In the genomic region with DNA sequence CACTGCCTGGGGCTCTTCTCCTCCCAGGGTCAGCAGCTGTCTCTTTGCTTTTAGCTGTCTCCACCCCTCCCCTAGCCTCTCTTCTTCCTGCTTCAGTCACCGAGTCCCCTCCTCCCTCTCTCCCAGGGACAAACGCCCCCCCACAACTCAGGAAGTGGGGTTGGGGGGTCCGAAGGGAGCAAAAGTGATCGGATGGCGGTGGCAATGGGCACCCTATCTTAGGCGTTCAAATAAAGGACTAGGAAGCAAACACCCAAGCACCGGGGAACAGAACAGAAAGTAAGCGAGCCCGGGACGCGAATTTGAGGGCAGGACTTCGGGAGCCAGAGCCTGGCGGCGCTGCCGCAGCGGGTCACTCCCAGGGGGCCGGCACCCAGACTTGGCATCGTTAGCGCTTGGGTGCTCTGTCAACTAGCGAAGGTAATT, we compare ENCODE assay signal across 8 cellular contexts. TPM values are rescaled to one million over a fixed set of nuclear protein-coding genes. Genes with fewer than 3 reads are reported as not detected.
A peak's percentile ranks its signal among the peaks of the same experiment; 100 is the strongest.
DNase-seq lines count a peak whose midpoint lies in the region; ATAC-seq and TF ChIP-seq lines count a peak whose summit lies in the region.

No MANE protein-coding gene starts in this region.

- POLR2A ChIA-PET in CD4-positive, alpha-beta T cell (lab: Charles Lee): interaction anchor here (0.8 to 3.1 kb wide), 13 partner anchors 9 to 371 kb away, joined by 3 to 22 read pairs (median 11); a partner anchor contains a TSS
- POLR2A ChIA-PET in IMR-90 (lab: Charles Lee; ENCODE audit: unreplicated experiment): interaction anchor here (0.7 kb wide), 1 partner anchor 55 kb away, joined by 3 read pairs; no protein-coding TSS in a partner anchor
- POLR2A ChIA-PET in activated CD4-positive, alpha-beta T cell treated with anti-CD3 and anti-CD28 coated beads, Interleukin-2, amount 10 ng/mL, durations not matched to agents 7 days and 5 days (lab: Charles Lee): interaction anchor here (0.7 to 1.7 kb wide), 2 partner anchors 40 to 166 kb away, joined by 3 to 4 read pairs; a partner anchor contains a TSS

- H3K4ac ChIP-seq in IMR-90 (ENCODE audit: low read depth, low read length): peak overlapping the region; percentile 88

- H3K9me3 ChIP-seq in CD4-positive, alpha-beta T cell (ENCODE audit: control insufficient read depth, low read length): no peaks in the 10 kb centered on the region
- H3K9me3 ChIP-seq in IMR-90 (ENCODE audit: control insufficient read depth, insufficient read depth, low read length) (no peaks in the 10 kb centered on the region), muscle layer of colon (ENCODE audit: low read length) (no peaks in the 10 kb centered on the region), aorta (ENCODE audit: control insufficient read depth, low read length) (no peaks in the 10 kb centered on the region)

- peak overlapping the region; percentile 86; the same call in 1 of the 2 replicates for H2BK120ac ChIP-seq in IMR-90 (ENCODE audit: low read depth, low read length)

- H3K4me1 ChIP-seq in IMR-90 (ENCODE audit: control insufficient read depth, insufficient read depth, low read length) (peaks cover 4% of the 10 kb centered on the region; the same call in 1 of the 2 replicates), muscle layer of colon (ENCODE audit: insufficient read depth, low read length) (peaks cover 16% of the 10 kb centered on the region), aorta (ENCODE audit: control insufficient read depth in 1 of 2, insufficient read depth in 2 of 2, low read length in 2 of 2) (no peaks in the 10 kb centered on the region)

- in situ Hi-C loops in IMR-90 (cut with MboI; ENCODE audit: low sequenced_read_pairs): no loop called here

- H3K79me1 ChIP-seq in IMR-90 (ENCODE audit: low read depth in 1 of 2, low read length in 2 of 2): peaks cover 0 to 10% of the 10 kb centered on the region in 2 experiments; a peak in 1 of 4 replicates

- peak overlapping the region; percentile 95 for H3K4me3 Mint-ChIP-seq in CD4-positive, alpha-beta T cell
- peak overlapping the region; percentile 93 for H3K4me3 Mint-ChIP-seq in activated CD4-positive, alpha-beta T cell treated with anti-CD3 and anti-CD28 coated beads, Interleukin-2, amount 10 ng/mL, durations not matched to agents 7 days and 5 days
- H3K4me3 Mint-ChIP-seq in endothelial cell (ENCODE audit: unreplicated experiment): peak overlapping the region; percentile 94

- H4K5ac ChIP-seq in IMR-90 (ENCODE audit: low read depth, low read length): peak overlapping the region; percentile 81

- ATAC-seq in CD4-positive, alpha-beta T cell (ENCODE audit: poor library complexity): no peak
- ATAC-seq in IMR-90 (ENCODE audit: low read depth) (peak; percentile 55), aorta (ENCODE audit: low FRiP score) (peak; percentile 13)

- BruUV-seq in IMR-90 (replicated peaks; lab: Mats Ljungman, UMichigan): no TSS peak

- no peak for TF ChIP-seq CTCF in CD4-positive, alpha-beta T cell (IDR thresholded peaks at IDR 0.05)
- TF ChIP-seq CTCF in IMR-90 (conservative IDR thresholded peaks at IDR 0.05; ENCODE audit: low read depth, low read length): no peak
- no peak for TF ChIP-seq CTCF in endothelial cell (IDR thresholded peaks at IDR 0.05; ENCODE audit: unreplicated experiment)

- H3K9ac ChIP-seq in IMR-90 (ENCODE audit: low read depth, low read length) (peak overlapping the region; percentile 74), muscle layer of colon (ENCODE audit: low read length) (no peak overlapping the region)

- intact Hi-C loops in CD4-positive, alpha-beta T cell (cut with DNase I, micrococcal nuclease): loop anchor here (2.0 to 5.0 kb wide), 2 partner anchors 15 to 72 kb away; no protein-coding TSS in a partner anchor
- intact Hi-C loops in IMR-90 (cut with micrococcal nuclease): no loop called here
- intact Hi-C loops in aorta (cut with DNase I): no loop called here

- H3K27ac Mint-ChIP-seq in CD4-positive, alpha-beta T cell: peak overlapping the region; percentile 83
- H3K27ac Mint-ChIP-seq in activated CD4-positive, alpha-beta T cell treated with anti-CD3 and anti-CD28 coated beads, Interleukin-2, amount 10 ng/mL, durations not matched to agents 7 days and 5 days: peak overlapping the region; percentile 95
- peak overlapping the region; percentile 97 for H3K27ac Mint-ChIP-seq in endothelial cell (ENCODE audit: unreplicated experiment)

- no peak for TF ChIP-seq RAD21 in IMR-90 (IDR thresholded peaks at IDR 0.05; ENCODE audit: low read length)

- peak overlapping the region; percentile 90; the same call in 1 of the 2 replicates for H3K23ac ChIP-seq in IMR-90 (ENCODE audit: low read depth, low read length)

- H2BK15ac ChIP-seq in IMR-90 (ENCODE audit: low read depth, low read length): no peak overlapping the region; the same call in 2 of the 3 replicates

- H3K14ac ChIP-seq in IMR-90 (replicated peaks; ENCODE audit: low read depth, low read length): peak overlapping the region; percentile 85

- H3K36me3 ChIP-seq in IMR-90 (ENCODE audit: control insufficient read depth, insufficient read depth, low read length): no peaks in the 10 kb centered on the region
- H3K36me3 ChIP-seq in muscle layer of colon (ENCODE audit: insufficient read depth, low read length): no peaks in the 10 kb centered on the region
- H3K36me3 ChIP-seq in aorta (ENCODE audit: control insufficient read depth in 1 of 2, insufficient read depth in 2 of 2, low read length in 1 of 2): no peaks in the 10 kb centered on the region

- dilution Hi-C loops in IMR-90 (cut with HindIII; ENCODE audit: low sequenced_read_pairs, unreplicated experiment): no loop called here

- peak overlapping the region; percentile 51 for H4K91ac ChIP-seq in IMR-90 (ENCODE audit: insufficient read depth, low read depth, low read length)

- peak in 3 of 10 experiments; percentile 15 to 48 (median 18) for DNase-seq in CD4-positive, alpha-beta T cell
- DNase-seq in IMR-90: no peak
- peak; percentile 58 for DNase-seq in activated CD4-positive, alpha-beta T cell treated with anti-CD3 and anti-CD28 coated beads, Interleukin-2, amount 10 ng/mL, durations not matched to agents 7 days and 5 days
- peak; percentile 37 for DNase-seq in endothelial cell (ENCODE audit: low spot score)
- DNase-seq in aorta: peak in 1 of 2 donors; percentile 63
- DNase-seq in NCI-H2081 treated with DMSO at 0.1 percent for 48 hours (lab: John Stamatoyannopoulos, UW): no peak
- no peak for DNase-seq in erythroblast (lab: John Stamatoyannopoulos, UW)

- no peak overlapping the region for H2BK5ac ChIP-seq in IMR-90 (ENCODE audit: low read depth, low read length, poor library complexity, severe bottlenecking)

- H4K8ac ChIP-seq in IMR-90 (ENCODE audit: low read depth in 2 of 2, low read length in 2 of 2): peak overlapping the region; percentile 36 to 92; a peak in 3 of 4 replicates

- H4K20me1 ChIP-seq in IMR-90 (ENCODE audit: insufficient read depth, low read length): no peaks in the 10 kb centered on the region

- WGBS in IMR-90 (ENCODE audit: extremely low coverage in 2 of 2, insufficient read length in 1 of 2), 2 experiments: 0% methylated on average over 1 of the region's 20 CpGs; no CpG with 5 or more reads in 1 of the 2 experiments
- WGBS in aorta, 2 donors: 1% methylated on average over 20 of the region's 20 CpGs

- H3K9me3 Mint-ChIP-seq in CD4-positive, alpha-beta T cell: no peaks in the 10 kb centered on the region
- H3K9me3 Mint-ChIP-seq in activated CD4-positive, alpha-beta T cell treated with anti-CD3 and anti-CD28 coated beads, Interleukin-2, amount 10 ng/mL, durations not matched to agents 7 days and 5 days: no peaks in the 10 kb centered on the region
- H3K9me3 Mint-ChIP-seq in endothelial cell (ENCODE audit: unreplicated experiment): no peaks in the 10 kb centered on the region

- peak overlapping the region; percentile 73; the same call in 1 of the 2 replicates for H3K56ac ChIP-seq in IMR-90 (ENCODE audit: extremely low read depth, insufficient read depth, low read length)

- H3K9me1 ChIP-seq in IMR-90 (ENCODE audit: insufficient read depth, low read length): no peaks in the 10 kb centered on the region

- H3K27me3 Mint-ChIP-seq in CD4-positive, alpha-beta T cell: no peaks in the 10 kb centered on the region
- no peaks in the 10 kb centered on the region for H3K27me3 Mint-ChIP-seq in activated CD4-positive, alpha-beta T cell treated with anti-CD3 and anti-CD28 coated beads, Interleukin-2, amount 10 ng/mL, durations not matched to agents 7 days and 5 days
- peaks cover 16% of the 10 kb centered on the region for H3K27me3 Mint-ChIP-seq in endothelial cell (ENCODE audit: unreplicated experiment)

- H3K36me3 Mint-ChIP-seq in CD4-positive, alpha-beta T cell (ENCODE audit: low read depth): peaks cover 32% of the 10 kb centered on the region
- peaks cover 12% of the 10 kb centered on the region for H3K36me3 Mint-ChIP-seq in activated CD4-positive, alpha-beta T cell treated with anti-CD3 and anti-CD28 coated beads, Interleukin-2, amount 10 ng/mL, durations not matched to agents 7 days and 5 days (ENCODE audit: low read depth)
- H3K36me3 Mint-ChIP-seq in endothelial cell (ENCODE audit: low read depth, unreplicated experiment): peaks cover 19% of the 10 kb centered on the region

- H3K27ac ChIP-seq in CD4-positive, alpha-beta T cell (ENCODE audit: low read depth, low read length): peak overlapping the region; percentile 30
- H3K27ac ChIP-seq in IMR-90 (ENCODE audit: insufficient read depth, low read length) (no peak overlapping the region; the same call in 1 of the 2 replicates), muscle layer of colon (ENCODE audit: low read depth, low read length) (no peak overlapping the region), aorta (ENCODE audit: low read depth in 1 of 2, low read length in 2 of 2) (no peak overlapping the region)

- peak overlapping the region; percentile 94 for H2AFZ ChIP-seq in IMR-90 (replicated peaks; ENCODE audit: low read length, poor library complexity)

- peak overlapping the region; percentile 61; the same call in 1 of the 2 replicates for H3K18ac ChIP-seq in IMR-90 (ENCODE audit: low read depth, low read length)

- H3K4me3 ChIP-seq in IMR-90 (ENCODE audit: insufficient read depth, low read depth, low read length) (peak overlapping the region; percentile 83), muscle layer of colon (ENCODE audit: low read depth in 1 of 2, low read length in 2 of 2) (peak overlapping the region; percentile 53 to 78), aorta (ENCODE audit: low read length in 2 of 2) (peak overlapping the region; percentile 21 to 61)

- H2AK9ac ChIP-seq in IMR-90 (replicated peaks; ENCODE audit: low read depth, low read length, poor library complexity): peak overlapping the region; percentile 80

- TF ChIP-seq POLR2A in IMR-90 (IDR thresholded peaks at IDR 0.05; ENCODE audit: low read depth, low read length): no peak
- TF ChIP-seq POLR2A in erythroblast (IDR thresholded peaks at IDR 0.05; ENCODE audit: low read length): no peak

- peak overlapping the region; percentile 39; the same call in 1 of the 2 replicates for H2BK20ac ChIP-seq in IMR-90 (ENCODE audit: low read depth, low read length)

- peaks cover 42% of the 10 kb centered on the region for H3K4me1 Mint-ChIP-seq in CD4-positive, alpha-beta T cell (ENCODE audit: low read depth)
- peaks cover 47% of the 10 kb centered on the region for H3K4me1 Mint-ChIP-seq in activated CD4-positive, alpha-beta T cell treated with anti-CD3 and anti-CD28 coated beads, Interleukin-2, amount 10 ng/mL, durations not matched to agents 7 days and 5 days
- H3K4me1 Mint-ChIP-seq in endothelial cell (ENCODE audit: unreplicated experiment): peaks cover 44% of the 10 kb centered on the region

- peak overlapping the region; percentile 80 for H3K4me2 ChIP-seq in IMR-90 (ENCODE audit: low read depth, low read length)

- CTCF ChIA-PET in CD4-positive, alpha-beta T cell (lab: Charles Lee): interaction anchor here (1.2 to 1.4 kb wide), 3 partner anchors 81 to 372 kb away, joined by 3 to 4 read pairs (median 3); a partner anchor contains a TSS
- CTCF ChIA-PET in IMR-90 (lab: Yijun Ruan, JAX): no interaction called here
- CTCF ChIA-PET in activated CD4-positive, alpha-beta T cell treated with anti-CD3 and anti-CD28 coated beads, Interleukin-2, amount 10 ng/mL, durations not matched to agents 7 days and 5 days (lab: Charles Lee): interaction anchor here (1.3 to 3.3 kb wide), 5 partner anchors 12 to 191 kb away, joined by 3 to 16 read pairs (median 11); a partner anchor contains a TSS

- 0 out of 2 replicates have a peak overlapping the region, but pooled peaks have one; percentile 5 for H2AK5ac ChIP-seq in IMR-90 (ENCODE audit: low read depth, low read length)

- no peaks in the 10 kb centered on the region for H3K27me3 ChIP-seq in CD4-positive, alpha-beta T cell (ENCODE audit: control insufficient read depth, insufficient read depth, low read length)
- H3K27me3 ChIP-seq in IMR-90 (ENCODE audit: control insufficient read depth, insufficient read depth, low read length) (no peaks in the 10 kb centered on the region; the same call in 1 of the 2 replicates), muscle layer of colon (ENCODE audit: control insufficient read depth in 1 of 2, insufficient read depth in 2 of 2, low read length in 2 of 2) (peaks cover 6 to 20% of the 10 kb centered on the region in 2 donors), aorta (ENCODE audit: control insufficient read depth in 1 of 2, insufficient read depth in 2 of 2, low read length in 1 of 2) (no peaks in the 10 kb centered on the region)

RNA-seq across cellular contexts. Expression of a gene that starts 1.0 kb away (rescaled TPM):
- 10 to 100 TPM; 44.5 to 45.5 TPM for total RNA-seq in CD4-positive, alpha-beta T cell
- total RNA-seq in IMR-90 (2012; rRNA removed): 1.6 and 1.7 TPM in 2 replicates
- polyA plus RNA-seq in IMR-90 (2012; rRNA removed): 3.7 and 4.1 TPM in 2 replicates
- 1.3 and 3.6 TPM in 2 replicates for polyA plus RNA-seq in IMR-90 (2012; cell fraction: cytosol; rRNA removed)
- polyA plus RNA-seq in IMR-90 (2012; cell fraction: nucleus; rRNA removed; ENCODE audit: low replicate concordance): 20.9 and 27.8 TPM in 2 replicates
- 10 to 100 TPM; 64.2 to 65.8 TPM for total RNA-seq in activated CD4-positive, alpha-beta T cell treated with anti-CD3 and anti-CD28 coated beads, Interleukin-2, amount 10 ng/mL, durations not matched to agents 7 days and 5 days
- total RNA-seq in endothelial cell (ENCODE audit: unreplicated experiment): 124 TPM
- total RNA-seq in aorta: 10 to 100 TPM; 11.9 to 28.8 TPM
- 1 to 10 TPM; 4.6 to 7.0 TPM for polyA plus RNA-seq in aorta

RNA-seq across cellular contexts. Expression of a gene that starts 40.1 kb away (rescaled TPM):
- 10 to 100 TPM; 38.3 to 40.8 TPM for total RNA-seq in CD4-positive, alpha-beta T cell
- 12.0 and 12.5 TPM in 2 replicates for total RNA-seq in IMR-90 (2012; rRNA removed)
- 18.2 and 19.0 TPM in 2 replicates for polyA plus RNA-seq in IMR-90 (2012; rRNA removed)
- polyA plus RNA-seq in IMR-90 (2012; cell fraction: cytosol; rRNA removed): 10.5 and 18.3 TPM in 2 replicates
- polyA plus RNA-seq in IMR-90 (2012; cell fraction: nucleus; rRNA removed; ENCODE audit: low replicate concordance): 14.4 and 24.2 TPM in 2 replicates
- 10 to 100 TPM; 69.2 to 77.6 TPM for total RNA-seq in activated CD4-positive, alpha-beta T cell treated with anti-CD3 and anti-CD28 coated beads, Interleukin-2, amount 10 ng/mL, durations not matched to agents 7 days and 5 days
- total RNA-seq in endothelial cell (ENCODE audit: unreplicated experiment): 51.4 TPM
- 10 to 100 TPM; 12.4 to 15.0 TPM for total RNA-seq in aorta
- polyA plus RNA-seq in aorta: 10 to 100 TPM; 13.4 to 21.8 TPM

Comparison
In these comparisons a context has a peak if more than half of its experiments do, and no peak if none do; other contexts are left out.
1. DNase-seq: peak in activated CD4-positive, alpha-beta T cell treated with anti-CD3 and anti-CD28 coated beads, Interleukin-2, amount 10 ng/mL, durations not matched to agents 7 days and 5 days (single experiment) and endothelial cell (single experiment); none in IMR-90 (single experiment), NCI-H2081 treated with DMSO at 0.1 percent for 48 hours (single experiment) and erythroblast (0 of 2).
2. intact Hi-C loops: an anchor here in CD4-positive, alpha-beta T cell (2.0 to 5.0 kb wide); none called in IMR-90 and aorta.
3. Peak in every context shown above with its lines, with median percentiles within 50 percentile points of each other: H3K27ac Mint-ChIP-seq, H3K4me3 Mint-ChIP-seq and H3K4me3 ChIP-seq.